In genomic region chr2:131543385-131543891, GRCh38 we compare ENCODE assay signal across 28 cellular contexts.
"Had no signal": no experiment of that assay in that cellular context is flagged by ENCODE, and none has a peak within 500 bp of the region (broad histone marks: within the 10 kb centered on the region; RNA-seq: fewer than 3 reads in every experiment).

No MANE protein-coding gene starts in this region.

- H3K27ac ChIP-seq: ascending aorta, body of pancreas, Peyer's patch had no signal

- ATAC-seq: activated CD8-positive, alpha-beta T cell treated with anti-CD3 and anti-CD28 coated beads for 36 hours; activated T-cell treated with anti-CD3 and anti-CD28 coated beads, Interleukin-2, amount 50 U/mL, for 72 hours; body of pancreas; T-helper 17 cell had no signal

- H3K9me3 ChIP-seq: ascending aorta, body of pancreas, Peyer's patch had no signal

- H3K4me1 ChIP-seq: ascending aorta, body of pancreas, Peyer's patch had no signal

- DNase-seq: activated B cell treated with CpG ODN at 0.5 μM for 24 hours; activated CD4-positive, alpha-beta T cell treated with anti-CD3 and anti-CD28 coated beads for 1 hour; activated CD4-positive, alpha-beta T cell treated with anti-CD3 and anti-CD28 coated beads, Interleukin-2, amount 50 U/mL, for 1 hour; activated CD8-positive, alpha-beta memory T cell treated with anti-CD3 and anti-CD28 coated beads, Interleukin-2, amount 50 U/mL, for 4 hours; activated CD8-positive, alpha-beta T cell treated with anti-CD3 and anti-CD28 coated beads for 36 hours; activated gamma-delta T cell treated with Interleukin-2 at 50 U/mL for 16 hours; activated naive CD4-positive, alpha-beta T cell treated with anti-CD3 and anti-CD28 coated beads, Interleukin-2, amount 50 U/mL, for 16 hours; activated T-cell treated with anti-CD3 and anti-CD28 coated beads, Interleukin-2, amount 50 U/mL, for 72 hours; amniotic stem cell; body of pancreas; central memory CD4-positive, alpha-beta T cell; Kasumi-1; KBM-7; NCI-H1048; NCI-H1417; NCI-H1930; NCI-H2171; NCI-H446 treated with DMSO at 0.1 percent for 48 hours; NCI-H524 treated with DMSO at 0.1 percent for 48 hours; NCI-H774; NK-92 treated with Interleukin-12 subunit alpha and Interleukin-12 subunit beta, amount 100 ng/mL, for 24 hours; Peyer's patch; SHP77; T-helper 17 cell; T-helper 9 cell had no signal

- FAIRE-seq: bronchial epithelial cell, TTC549 had no signal

- H3K4me3 ChIP-seq: ascending aorta, body of pancreas, Peyer's patch had no signal

- H3K36me3 ChIP-seq: ascending aorta, Peyer's patch had no signal

- H3K27me3 ChIP-seq: ascending aorta, body of pancreas, Peyer's patch had no signal
